ENCODE assay signal across 7 cellular contexts in the genomic region with DNA sequence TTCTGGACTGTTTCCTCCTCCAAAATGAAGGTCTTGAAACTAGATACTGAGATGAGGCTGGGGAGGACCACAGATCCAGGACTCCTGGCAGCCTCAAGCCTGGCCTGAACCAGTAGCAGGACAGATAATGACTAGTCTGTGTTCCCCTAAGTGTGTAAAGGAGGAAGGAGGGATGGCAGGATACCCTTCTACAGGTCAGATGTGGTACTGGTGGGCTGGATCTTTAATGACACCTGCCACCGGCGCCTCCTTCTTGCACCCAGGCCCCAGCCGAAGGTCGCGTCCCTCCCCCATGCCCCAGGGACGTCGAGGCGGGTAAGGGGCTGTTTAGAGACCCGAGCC. TPM values are rescaled to one million over a fixed set of nuclear protein-coding genes. Genes with fewer than 3 reads are reported as not detected.
DNase-seq lines count a peak whose midpoint lies in the region; ATAC-seq and TF ChIP-seq lines count a peak whose summit lies in the region.

No MANE protein-coding gene starts in this region.

- peak overlapping the region; percentile 79 for H3K27ac Mint-ChIP-seq in neural progenitor cell

- H3K9me3 ChIP-seq in SJSA1 (replicated peaks): no peaks in the 10 kb centered on the region
- no peaks in the 10 kb centered on the region for H3K9me3 ChIP-seq in esophagus (ENCODE audit: control insufficient read depth in 2 of 2, insufficient read depth in 1 of 2, low read depth in 1 of 2, low read length in 1 of 2)
- H3K9me3 ChIP-seq in neural progenitor cell (ENCODE audit: low read depth): no peaks in the 10 kb centered on the region

- H3K9ac ChIP-seq in neural progenitor cell: peak overlapping the region; percentile 86

- H3K9me3 Mint-ChIP-seq in neural progenitor cell: no peaks in the 10 kb centered on the region

- peaks cover 11% of the 10 kb centered on the region for H3K36me3 Mint-ChIP-seq in neural progenitor cell

- H3K36me3 ChIP-seq in SJSA1 (peaks cover 95% of the 10 kb centered on the region), esophagus (ENCODE audit: control insufficient read depth in 2 of 2, insufficient read depth in 2 of 2, low read length in 1 of 2) (peaks cover 34 to 64% of the 10 kb centered on the region in 2 donors), neural progenitor cell (no peaks in the 10 kb centered on the region)

- H2AFZ ChIP-seq in neural progenitor cell (replicated peaks): no peak overlapping the region

- H3K79me2 ChIP-seq in neural progenitor cell (ENCODE audit: low read depth): peaks cover 18% of the 10 kb centered on the region

- 0 to 1% methylated on average over 9 of the region's 9 CpGs for WGBS in esophagus, 2 donors

- H3K27me3 ChIP-seq in SJSA1 (replicated peaks) (no peaks in the 10 kb centered on the region), esophagus (ENCODE audit: control insufficient read depth in 1 of 2, insufficient read depth in 2 of 2, low read length in 2 of 2) (no peaks in the 10 kb centered on the region), neural progenitor cell (no peaks in the 10 kb centered on the region)

- no peak for TF ChIP-seq CTCF in neural progenitor cell (IDR thresholded peaks at IDR 0.05)

- peak; percentile 2 for ATAC-seq in GM21825 (IDR thresholded peaks at IDR 0.05; ENCODE audit: unreplicated experiment)
- ATAC-seq in HG02571 (IDR thresholded peaks at IDR 0.05; ENCODE audit: unreplicated experiment): no peak

- peak overlapping the region; percentile 92 for H3K4me3 Mint-ChIP-seq in neural progenitor cell

- H3F3A ChIP-seq in neural progenitor cell (ENCODE audit: low read depth): peaks cover 23% of the 10 kb centered on the region

- H3K4me2 ChIP-seq in neural progenitor cell: peak overlapping the region; percentile 94

- H3K4me1 ChIP-seq in SJSA1 (replicated peaks) (peaks cover 14% of the 10 kb centered on the region), esophagus (ENCODE audit: control insufficient read depth in 2 of 2, insufficient read depth in 2 of 2, low read length in 1 of 2) (peaks cover 12 to 13% of the 10 kb centered on the region in 2 donors), neural progenitor cell (no peaks in the 10 kb centered on the region)

- DNase-seq in SJSA1 (ENCODE audit: low read depth in 1 of 2, low spot score in 2 of 2) (peak in 1 of 2 experiments; percentile 3), neural progenitor cell (ENCODE audit: low spot score) (no peak), SK-N-DZ (ENCODE audit: low spot score) (no peak)
- no peak for DNase-seq in activated effector memory CD4-positive, alpha-beta T cell treated with anti-CD3 and anti-CD28 coated beads, Interleukin-2, amount 50 U/mL, for 16 hours

- H3K4me3 ChIP-seq in SJSA1 (peak overlapping the region; percentile 82), esophagus (ENCODE audit: low read depth in 1 of 2, low read length in 2 of 2) (peak overlapping the region; percentile 96 to 100), neural progenitor cell (peak overlapping the region; percentile 90)

- H3K27me3 Mint-ChIP-seq in neural progenitor cell (ENCODE audit: insufficient read depth, low read depth): peaks cover 2% of the 10 kb centered on the region

- H4K20me1 ChIP-seq in neural progenitor cell (ENCODE audit: low read depth): no peaks in the 10 kb centered on the region

- H3K27ac ChIP-seq in SJSA1 (peak overlapping the region; percentile 72), esophagus (ENCODE audit: low read depth in 2 of 2, low read length in 1 of 2) (peak overlapping the region; percentile 97 to 99), neural progenitor cell (peak overlapping the region; percentile 88)

- peaks cover 4% of the 10 kb centered on the region for H3K4me1 Mint-ChIP-seq in neural progenitor cell

RNA-seq across cellular contexts. Expression of gene USP19, which starts 0.6 kb away (rescaled TPM):
- total RNA-seq in SJSA1 (2014; rRNA removed; shearing (Covaris generic)): 21.5 and 23.8 TPM in 2 replicates
- 10 to 100 TPM; 17.9 to 19.4 TPM for polyA plus RNA-seq in esophagus
- total RNA-seq in neural progenitor cell (ENCODE audit: low replicate concordance): 36.0 and 60.6 TPM in 2 replicates
- polyA plus RNA-seq in SK-N-DZ (2014; cell fraction: cytosol; rRNA removed): 41.5 and 49.9 TPM in 2 replicates
- polyA plus RNA-seq in SK-N-DZ (2014; cell fraction: nucleus; rRNA removed): 111 and 126 TPM in 2 replicates

RNA-seq across cellular contexts. Expression of gene LAMB2, which starts 12.8 kb away (rescaled TPM):
- total RNA-seq in SJSA1 (2014; rRNA removed; shearing (Covaris generic)): 97.2 and 171 TPM in 2 replicates
- polyA plus RNA-seq in esophagus: 100 to 1,000 TPM; 123 to 219 TPM
- total RNA-seq in neural progenitor cell (ENCODE audit: low replicate concordance): 75.4 and 137 TPM in 2 replicates
- polyA plus RNA-seq in SK-N-DZ (2014; cell fraction: cytosol; rRNA removed): 11.8 and 20.8 TPM in 2 replicates
- polyA plus RNA-seq in SK-N-DZ (2014; cell fraction: nucleus; rRNA removed): 98.1 and 192 TPM in 2 replicates

RNA-seq across cellular contexts. Expression of gene QARS1, which starts 15.5 kb away (rescaled TPM):
- total RNA-seq in SJSA1 (2014; rRNA removed; shearing (Covaris generic)): 98.5 and 111 TPM in 2 replicates
- polyA plus RNA-seq in esophagus: 100 to 1,000 TPM; 228 to 237 TPM
- 240 and 347 TPM in 2 replicates for total RNA-seq in neural progenitor cell (ENCODE audit: low replicate concordance)
- 163 and 177 TPM in 2 replicates for polyA plus RNA-seq in SK-N-DZ (2014; cell fraction: cytosol; rRNA removed)
- 347 and 470 TPM in 2 replicates for polyA plus RNA-seq in SK-N-DZ (2014; cell fraction: nucleus; rRNA removed)

RNA-seq across cellular contexts. Expression of gene QRICH1, which starts 26.2 kb away (rescaled TPM):
- 37.8 and 77.3 TPM in 2 replicates for total RNA-seq in SJSA1 (2014; rRNA removed; shearing (Covaris generic))
- 10 to 100 TPM; 31.9 to 38.2 TPM for polyA plus RNA-seq in esophagus
- 167 and 208 TPM in 2 replicates for total RNA-seq in neural progenitor cell (ENCODE audit: low replicate concordance)
- 61.9 and 84.1 TPM in 2 replicates for polyA plus RNA-seq in SK-N-DZ (2014; cell fraction: cytosol; rRNA removed)
- 195 and 210 TPM in 2 replicates for polyA plus RNA-seq in SK-N-DZ (2014; cell fraction: nucleus; rRNA removed)

RNA-seq across cellular contexts. Expression of gene CCDC71, which starts 46.1 kb away (rescaled TPM):
- total RNA-seq in SJSA1 (2014; rRNA removed; shearing (Covaris generic)): 23.8 and 24.7 TPM in 2 replicates
- 10 to 100 TPM; 10.1 to 19.1 TPM for polyA plus RNA-seq in esophagus
- total RNA-seq in neural progenitor cell (ENCODE audit: low replicate concordance): 18.8 and 41.9 TPM in 2 replicates
- 34.0 and 40.4 TPM in 2 replicates for polyA plus RNA-seq in SK-N-DZ (2014; cell fraction: cytosol; rRNA removed)
- 18.2 and 22.4 TPM in 2 replicates for polyA plus RNA-seq in SK-N-DZ (2014; cell fraction: nucleus; rRNA removed)
